Comparison of ENCODE assay signal across 8 cellular contexts in the genomic region with DNA sequence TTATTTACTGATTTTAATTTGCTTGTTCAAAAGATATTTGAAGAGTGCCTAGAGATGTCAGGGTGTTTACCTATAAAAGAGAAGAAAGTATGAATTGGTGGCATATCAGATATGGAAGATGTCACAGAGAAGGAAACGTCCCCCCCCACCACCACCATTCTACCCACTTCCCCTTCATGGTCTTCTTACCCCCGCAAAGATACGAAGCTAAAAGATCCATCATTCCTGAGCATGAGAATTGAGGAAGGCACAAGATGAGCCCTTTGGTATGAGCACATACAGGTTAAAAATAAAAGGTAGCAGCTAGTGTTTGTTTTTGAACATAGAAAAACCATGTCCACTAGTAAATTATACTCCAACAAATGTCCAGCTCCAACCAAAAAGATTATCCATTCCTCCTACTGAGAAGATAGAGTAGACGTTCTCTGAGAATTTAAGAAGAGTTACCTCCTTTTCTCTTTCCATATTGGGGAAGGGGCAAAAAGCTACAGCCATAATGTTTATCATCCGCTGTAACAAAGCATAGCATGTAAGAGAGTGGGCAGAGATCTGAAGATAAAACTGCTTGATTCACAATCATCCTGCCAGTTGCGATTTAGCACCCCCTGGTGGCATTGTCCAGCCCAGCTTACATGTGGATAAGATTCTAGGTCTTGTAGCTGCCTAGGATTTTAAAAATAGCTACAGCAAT.
DNase-seq lines count a peak whose midpoint lies in the region; ATAC-seq and TF ChIP-seq lines count a peak whose summit lies in the region.

No MANE protein-coding gene starts in this region.

- no peaks in the 10 kb centered on the region for H3K9me3 ChIP-seq in HEK293 (ENCODE audit: control insufficient read depth, insufficient read depth, low read depth, low read length)

- H3K4me3 ChIP-seq in HEK293 (ENCODE audit: low read depth, low read length) = no peak overlapping the region

- TF ChIP-seq CTCF in HEK293 (tag by site-specific recombination; IDR thresholded peaks at IDR 0.05) (peak; percentile 51), VCaP (conservative IDR thresholded peaks at IDR 0.05) (peak; percentile 98)

- CTCF ChIA-PET in HEK293 (lab: Yijun Ruan, JAX) = interaction anchor here (0.5 to 4.3 kb wide), 41 partner anchors 8 to 1027 kb away, joined by 3 to 42 read pairs (median 4); partner anchors contain the start of genes GLT8D2, HCFC2 and NFYB

- POLR2A ChIA-PET in HEK293 (lab: Yijun Ruan, JAX) = interaction anchor here (1.1 to 1.6 kb wide), 3 partner anchors 29 to 179 kb away, joined by 3 to 12 read pairs (median 4); partner anchors contain the start of genes NFYB and TDG

- H3K4me1 ChIP-seq in HEK293 (ENCODE audit: control insufficient read depth, insufficient read depth, low read length) = no peaks in the 10 kb centered on the region

- no peak overlapping the region for H3K27ac ChIP-seq in HEK293 (ENCODE audit: extremely low read depth, low read depth, low read length)
- H3K27ac ChIP-seq in VCaP = peak overlapping the region; percentile 21; the same call in 1 of the 2 replicates

- H3K36me3 ChIP-seq in HEK293 (ENCODE audit: control insufficient read depth in 2 of 2, insufficient read depth in 1 of 2, low read length in 2 of 2) = peaks cover 0 to 9% of the 10 kb centered on the region in 2 experiments; a peak in 2 of 3 replicates

- no peak for ATAC-seq in HG02840 (IDR thresholded peaks at IDR 0.05; ENCODE audit: low FRiP score, unreplicated experiment)

- DNase-seq in DMS 273 (lab: John Stamatoyannopoulos, UW; ENCODE audit: unreplicated experiment) (peak; percentile 87), NCI-H2171 treated with DMSO at 0.1 percent for 48 hours (lab: John Stamatoyannopoulos, UW) (peak; percentile 76), brain pericyte (ENCODE audit: low read depth, low spot score) (peak; percentile 51), iPS-NIHi11 (ENCODE audit: low spot score) (peak; percentile 76)
- DNase-seq in stimulated activated CD4-positive, alpha-beta T cell treated with anti-CD3 and anti-CD28 coated beads, Interleukin-12 subunit alpha, Interleukin-12 subunit beta, amount 100 ng/mL, for 4 hours = peak; percentile 83

TF ChIP-seq in HEK293, 187 proteins besides CTCF, POLR2A, EP300 and RAD21:
- TF ChIP-seq ZNF660 (tag by site-specific recombination; IDR thresholded peaks at IDR 0.05) = peak; percentile 85
- 0 out of 2 replicates have a peak, but pooled peaks have one; percentile 50 for TF ChIP-seq ZNF2 (tag by site-specific recombination; IDR thresholded peaks at IDR 0.05)
- TF ChIP-seq ZBTB17 (tag by site-specific recombination; IDR thresholded peaks at IDR 0.05) = peak; percentile 43; the same call in 1 of the 2 replicates
- peak; percentile 79 for TF ChIP-seq ZNF654 (tag by site-specific recombination; IDR thresholded peaks at IDR 0.05; ENCODE audit: low read depth)
- no peak for TF ChIP-seq ZNF302 (tag by site-specific recombination; IDR thresholded peaks at IDR 0.05; ENCODE audit: low read depth)
